ENCODE assay signal across 26 cellular contexts in genomic region chr11:130825621-130826020, GRCh38.
"Had no signal": no experiment of that assay in that cellular context is flagged by ENCODE, and none has a peak within 500 bp of the region (broad histone marks: within the 10 kb centered on the region; RNA-seq: fewer than 3 reads in every experiment).

No MANE protein-coding gene starts in this region.

- ATAC-seq: activated CD4-positive, CD25-positive, alpha-beta regulatory T cell treated with anti-CD3 and anti-CD28 coated beads, Interleukin-2, amount 50 U/mL, for 24 hours; activated naive CD8-positive, alpha-beta T cell treated with anti-CD3 and anti-CD28 coated beads, Interleukin-2, amount 50 U/mL, for 24 hours; body of pancreas; heart right ventricle; left lobe of liver; lower lobe of right lung; naive thymus-derived CD4-positive, alpha-beta T cell; pancreas; psoas muscle; right cardiac atrium; stimulated activated effector memory CD8-positive, alpha-beta T cell treated with anti-CD3 and anti-CD28 coated beads, Interleukin-12 subunit alpha, Interleukin-12 subunit beta, amount 100 ng/mL, for 72 hours; stimulated activated naive CD8-positive, alpha-beta T cell treated with anti-CD3 and anti-CD28 coated beads, Interleukin-15, amount 100 ng/mL, for 72 hours had no signal

- DNase-seq: activated CD4-positive, alpha-beta memory T cell treated with anti-CD3 and anti-CD28 coated beads, Interleukin-2, amount 10 ng/mL, durations not matched to agents 7 days and 5 days; activated CD4-positive, alpha-beta T cell treated with anti-CD3 and anti-CD28 coated beads, Interleukin-2, amount 10 ng/mL, durations not matched to agents 24 days and 14 days; activated gamma-delta T cell; activated naive CD4-positive, alpha-beta T cell treated with anti-CD3 and anti-CD28 coated beads, Interleukin-2, amount 50 U/mL, for 16 hours; activated naive CD8-positive, alpha-beta T cell treated with anti-CD3 and anti-CD28 coated beads, Interleukin-2, amount 50 U/mL, for 24 hours; anterior cingulate cortex; body of pancreas; effector memory CD4-positive, alpha-beta T cell; heart right ventricle; lower lobe of right lung; mesendoderm; naive thymus-derived CD4-positive, alpha-beta T cell; pancreas; psoas muscle; right cardiac atrium; stimulated activated CD4-positive, alpha-beta T cell treated with anti-CD3 and anti-CD28 coated beads, Interleukin-1b, Interleukin-23, amount 100 ng/mL, for 48 hours; stimulated activated naive CD8-positive, alpha-beta T cell treated with anti-CD3 and anti-CD28 coated beads, Interleukin-15, amount 100 ng/mL, for 72 hours; T-helper 2 cell had no signal

- H3K27me3 ChIP-seq: body of pancreas, heart right ventricle, pancreas, tibial nerve, vagina had no signal

- H3K4me3 ChIP-seq: body of pancreas, heart right ventricle, lower lobe of right lung, pancreas, psoas muscle, suprapubic skin, tibial nerve, vagina had no signal

- H3K4me1 ChIP-seq: pancreas had no signal

- FAIRE-seq: keratinocyte, pancreas had no signal

- H3K36me3 ChIP-seq: heart right ventricle, lower lobe of right lung, neutrophil, pancreas, suprapubic skin, tibial nerve, vagina had no signal

- H3K27ac ChIP-seq: body of pancreas, heart right ventricle, lower lobe of right lung, neutrophil, pancreas, psoas muscle, suprapubic skin, tibial nerve, vagina had no signal
